Comparison of ENCODE assay signal across 1 cellular context in genomic region chr3:10194328-10195071, GRCh38.
A peak's percentile ranks its signal among the peaks of the same experiment; 100 is the strongest.
TF ChIP-seq lines count a peak whose summit lies in the region.

No MANE protein-coding gene starts in this region.

TF ChIP-seq in HepG2, 621 proteins besides CTCF, POLR2A, EP300 and RAD21:
- TF ChIP-seq ZNF468 (CRISPR knock-in tag; IDR thresholded peaks at IDR 0.05), result no peak
- peak; percentile 44 for TF ChIP-seq ZNF687 (CRISPR knock-in tag; IDR thresholded peaks at IDR 0.05)
- TF ChIP-seq ZNF710 (CRISPR knock-in tag; IDR thresholded peaks at IDR 0.05; ENCODE audit: borderline replicate concordance), result no peak
